Comparison of ENCODE assay signal across 34 cellular contexts in the genomic region with DNA sequence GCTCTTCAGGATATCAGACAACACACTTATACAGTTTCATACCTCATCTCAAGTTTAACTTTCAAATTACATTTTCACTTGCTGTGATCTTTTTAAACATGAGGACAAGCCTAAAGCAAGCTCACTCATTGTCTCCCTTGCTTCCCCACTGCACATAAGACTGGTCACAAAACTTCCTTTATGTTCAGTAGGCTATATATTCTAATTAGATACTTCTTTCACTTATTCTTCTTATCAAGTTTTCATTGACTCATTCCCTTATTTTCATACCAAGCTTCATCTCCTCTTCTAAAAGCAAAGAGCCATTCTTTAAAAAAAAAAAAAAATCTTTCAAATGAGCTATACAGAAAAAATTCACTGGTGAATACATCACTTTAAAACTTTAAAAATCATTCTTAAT.
"Had no signal": no experiment of that assay in that cellular context is flagged by ENCODE, and none has a peak within 500 bp of the region (broad histone marks: within the 10 kb centered on the region; RNA-seq: fewer than 3 reads in every experiment).

No MANE protein-coding gene starts in this region.

- H3K27me3 ChIP-seq: adrenal gland, brain microvascular endothelial cell, breast epithelium had no signal

- H3K4me3 ChIP-seq: adrenal gland, body of pancreas, breast epithelium had no signal

- H3K36me3 ChIP-seq: adrenal gland, brain microvascular endothelial cell, breast epithelium had no signal

- H3K27ac ChIP-seq: adrenal gland, brain microvascular endothelial cell, breast epithelium, VCaP had no signal

- ATAC-seq: activated CD8-positive, alpha-beta T cell treated with anti-CD3 and anti-CD28 coated beads for 36 hours; activated naive CD4-positive, alpha-beta T cell treated with anti-CD3 and anti-CD28 coated beads, Interleukin-2, amount 50 U/mL, for 72 hours; activated T-cell treated with anti-CD3 and anti-CD28 coated beads, Interleukin-2, amount 50 U/mL, for 4 hours; activated T-cell treated with anti-CD3 and anti-CD28 coated beads, Interleukin-2, amount 50 U/mL, for 72 hours; activated T-helper 17 cell treated with anti-CD3 and anti-CD28 coated beads, Interleukin-2, amount 50 U/mL, for 72 hours had no signal

- H3K4me1 ChIP-seq: breast epithelium had no signal

- DNase-seq: activated B cell treated with CpG ODN at 0.5 μM for 24 hours; activated CD4-positive, alpha-beta memory T cell treated with anti-CD3 and anti-CD28 coated beads for 36 hours; activated CD4-positive, alpha-beta T cell treated with anti-CD3 and anti-CD28 coated beads for 4 hours; activated CD4-positive, alpha-beta T cell treated with anti-CD3 and anti-CD28 coated beads, Interleukin-2, amount 10 ng/mL, durations not matched to agents 24 days and 14 days; activated CD4-positive, alpha-beta T cell treated with anti-CD3 and anti-CD28 coated beads, Interleukin-2, amount 50 U/mL, for 1 hour; activated CD4-positive, alpha-beta T cell treated with anti-CD3 and anti-CD28 coated beads, Interleukin-2, amount 50 U/mL, for 4 hours; activated CD4-positive, CD25-positive, alpha-beta regulatory T cell treated with anti-CD3 and anti-CD28 coated beads, Interleukin-2, amount 50 U/mL, for 72 hours; activated CD8-positive, alpha-beta memory T cell treated with anti-CD3 and anti-CD28 coated beads, Interleukin-2, amount 50 U/mL, for 4 hours; activated CD8-positive, alpha-beta T cell treated with anti-CD3 and anti-CD28 coated beads for 36 hours; activated effector memory CD4-positive, alpha-beta T cell treated with anti-CD3 and anti-CD28 coated beads, Interleukin-2, amount 50 U/mL, for 16 hours; activated gamma-delta T cell treated with Interleukin-2 at 50 U/mL for 16 hours; activated naive CD4-positive, alpha-beta T cell; activated naive CD4-positive, alpha-beta T cell treated with anti-CD3 and anti-CD28 coated beads for 36 hours; activated naive CD4-positive, alpha-beta T cell treated with anti-CD3 and anti-CD28 coated beads, Interleukin-2, amount 50 U/mL, for 16 hours; activated naive CD8-positive, alpha-beta T cell treated with anti-CD3 and anti-CD28 coated beads for 36 hours; activated T-cell treated with anti-CD3 and anti-CD28 coated beads for 4 hours; activated T-cell treated with anti-CD3 and anti-CD28 coated beads, Interleukin-2, amount 50 U/mL, for 1 hour; activated T-cell treated with anti-CD3 and anti-CD28 coated beads, Interleukin-2, amount 50 U/mL, for 4 hours; activated T-cell treated with anti-CD3 and anti-CD28 coated beads, Interleukin-2, amount 50 U/mL, for 72 hours; adrenal gland; amniotic stem cell; aorta; brain microvascular endothelial cell; central memory CD4-positive, alpha-beta T cell; T-helper 1 cell; T-helper 2 cell; T-helper 9 cell had no signal

- H3K9me3 ChIP-seq: adrenal gland, body of pancreas had no signal

- FAIRE-seq: astrocyte, TTC549 had no signal
